ENCODE assay signal across 8 cellular contexts in the genomic region with DNA sequence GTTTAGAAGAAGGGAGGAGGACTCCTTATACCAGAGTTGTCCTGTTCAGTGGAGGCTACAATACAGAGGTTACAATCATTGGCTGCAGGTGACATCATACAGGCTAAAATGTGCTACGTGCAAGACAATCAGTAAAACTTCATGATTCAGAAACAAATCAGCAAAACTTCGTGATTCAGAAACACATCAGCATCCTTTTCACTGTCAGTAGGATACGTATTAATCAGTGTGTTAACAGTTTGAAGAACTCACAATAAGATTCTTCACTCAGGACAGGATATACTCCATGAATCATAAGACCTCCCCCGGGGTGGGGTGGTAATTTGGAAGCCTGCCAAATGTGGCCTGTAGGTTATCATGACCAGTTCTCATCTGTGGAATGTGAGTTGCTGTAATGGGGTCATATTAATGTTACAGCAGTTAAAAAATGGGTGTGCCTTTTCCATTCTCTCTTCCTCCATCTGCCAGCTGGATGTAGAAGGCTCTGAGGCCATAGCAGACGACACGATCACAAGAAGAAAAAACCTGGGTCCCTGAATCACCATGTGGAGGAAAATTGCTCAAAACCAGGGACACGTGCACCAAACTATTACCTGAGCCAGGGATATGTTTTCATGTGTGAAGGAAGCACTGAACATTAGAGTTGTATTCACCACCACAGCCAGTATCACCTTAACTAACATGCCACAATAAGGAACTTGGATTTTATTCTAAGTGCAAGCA.
DNase-seq lines count a peak whose midpoint lies in the region; TF ChIP-seq lines count a peak whose summit lies in the region.

No MANE protein-coding gene starts in this region.

- no peaks in the 10 kb centered on the region for H4K20me1 ChIP-seq in SK-N-SH (ENCODE audit: insufficient read depth)

- H3K27me3 ChIP-seq in SK-N-SH (ENCODE audit: insufficient read depth) (no peaks in the 10 kb centered on the region), tibial artery (no peaks in the 10 kb centered on the region)

- H2AFZ ChIP-seq in SK-N-SH (ENCODE audit: low read depth): peak overlapping the region; percentile 73; the same call in 1 of the 2 replicates

- H3K27ac ChIP-seq in SK-N-SH (ENCODE audit: low read depth in 2 of 2, low read length in 1 of 2): peak overlapping the region; percentile 36 to 98; a peak in 3 of 4 replicates
- H3K27ac ChIP-seq in tibial artery: no peak overlapping the region

- H3K4me3 ChIP-seq in SK-N-SH (ENCODE audit: low read depth in 2 of 2, low read length in 1 of 2) (no peak overlapping the region), foreskin fibroblast (ENCODE audit: low read depth in 1 of 2, low read length in 2 of 2) (no peak overlapping the region), tibial artery (no peak overlapping the region)

- H3K4me1 ChIP-seq in SK-N-SH (ENCODE audit: control insufficient read depth in 1 of 2, insufficient read depth in 2 of 2, low read depth in 1 of 2, low read length in 1 of 2): peaks cover 7 to 26% of the 10 kb centered on the region in 2 experiments; a peak in 2 of 4 replicates
- H3K4me1 ChIP-seq in tibial artery: no peaks in the 10 kb centered on the region

- H3K9ac ChIP-seq in SK-N-SH: peak overlapping the region; percentile 87

- no peaks in the 10 kb centered on the region for H3K9me2 ChIP-seq in SK-N-SH

- H3K79me2 ChIP-seq in SK-N-SH (ENCODE audit: insufficient read depth): no peaks in the 10 kb centered on the region

- H3K36me3 ChIP-seq in SK-N-SH (replicated peaks in 1 of 2; ENCODE audit: control insufficient read depth in 1 of 2, insufficient read depth in 2 of 2, low read length in 1 of 2): no peaks in the 10 kb centered on the region
- no peaks in the 10 kb centered on the region for H3K36me3 ChIP-seq in tibial artery

- intact Hi-C loops in tibial artery (cut with DNase I; ENCODE audit: low total_unique reads): no loop called here

- H3F3A ChIP-seq in SK-N-SH (replicated peaks; ENCODE audit: insufficient read depth): peaks cover 29% of the 10 kb centered on the region

- TF ChIP-seq EP300 in SK-N-SH (IDR thresholded peaks at IDR 0.05; ENCODE audit: borderline replicate concordance in 1 of 2, low read depth in 1 of 2, low read length in 1 of 2): peak; percentile 35 to 96; a peak in 3 of 4 replicates

- TF ChIP-seq CTCF in SK-N-SH (IDR thresholded peaks at IDR 0.05) (no peak), foreskin fibroblast (IDR thresholded peaks at IDR 0.05; ENCODE audit: low read depth, low read length) (no peak), tibial artery (IDR thresholded peaks at IDR 0.05) (no peak)

- H3K9me3 ChIP-seq in SK-N-SH (no peaks in the 10 kb centered on the region), tibial artery (peaks cover 0 to 4% (median 0%) of the 10 kb centered on the region in 3 donors)

- CTCF ChIA-PET in SK-N-SH (lab: Yijun Ruan, JAX): no interaction called here

- POLR2A ChIA-PET in SK-N-SH (lab: Yijun Ruan, JAX): no interaction called here

- peak; percentile 53 for DNase-seq in activated naive CD4-positive, alpha-beta T cell treated with Interleukin-2 at 50 U/mL for 16 hours
- DNase-seq in activated naive CD4-positive, alpha-beta T cell treated with anti-CD3 and anti-CD28 coated beads, Interleukin-2, amount 50 U/mL, for 16 hours: no peak
- DNase-seq in SK-N-SH (no peak), foreskin fibroblast (peak; percentile 99), NCI-H187 (lab: John Stamatoyannopoulos, UW) (no peak), tibial artery (no peak), KG1 (lab: John Stamatoyannopoulos, UW) (no peak)
- peak; percentile 33 to 83 for DNase-seq in stimulated activated CD8-positive, alpha-beta memory T cell treated with anti-CD3 and anti-CD28 coated beads, Interleukin-7, amount 100 ng/mL, for 48 hours (ENCODE audit: extremely low read depth in 1 of 2, low read depth in 1 of 2)

- H3K4me2 ChIP-seq in SK-N-SH: peak overlapping the region; percentile 58; the same call in 1 of the 2 replicates

- WGBS in SK-N-SH (ENCODE audit: low lambda C conversion rate): 24% methylated on average over 6 of the region's 7 CpGs

- no peak for TF ChIP-seq RAD21 in SK-N-SH (IDR thresholded peaks at IDR 0.05; ENCODE audit: low read length)

TF ChIP-seq in SK-N-SH, 30 proteins besides CTCF, POLR2A, EP300 and RAD21 (continues in another document):
- 0 out of 2 replicates have a peak, but pooled peaks have one; percentile 29 for TF ChIP-seq TAF1 (IDR thresholded peaks at IDR 0.05; ENCODE audit: borderline replicate concordance, low read depth, low read length)
- TF ChIP-seq FOXM1 (IDR thresholded peaks at IDR 0.05; ENCODE audit: low read depth): peak; percentile 88
- peak; percentile 23; the same call in 1 of the 2 replicates for TF ChIP-seq YY1 (IDR thresholded peaks at IDR 0.05; ENCODE audit: low read depth)
- TF ChIP-seq, protein P1, sequence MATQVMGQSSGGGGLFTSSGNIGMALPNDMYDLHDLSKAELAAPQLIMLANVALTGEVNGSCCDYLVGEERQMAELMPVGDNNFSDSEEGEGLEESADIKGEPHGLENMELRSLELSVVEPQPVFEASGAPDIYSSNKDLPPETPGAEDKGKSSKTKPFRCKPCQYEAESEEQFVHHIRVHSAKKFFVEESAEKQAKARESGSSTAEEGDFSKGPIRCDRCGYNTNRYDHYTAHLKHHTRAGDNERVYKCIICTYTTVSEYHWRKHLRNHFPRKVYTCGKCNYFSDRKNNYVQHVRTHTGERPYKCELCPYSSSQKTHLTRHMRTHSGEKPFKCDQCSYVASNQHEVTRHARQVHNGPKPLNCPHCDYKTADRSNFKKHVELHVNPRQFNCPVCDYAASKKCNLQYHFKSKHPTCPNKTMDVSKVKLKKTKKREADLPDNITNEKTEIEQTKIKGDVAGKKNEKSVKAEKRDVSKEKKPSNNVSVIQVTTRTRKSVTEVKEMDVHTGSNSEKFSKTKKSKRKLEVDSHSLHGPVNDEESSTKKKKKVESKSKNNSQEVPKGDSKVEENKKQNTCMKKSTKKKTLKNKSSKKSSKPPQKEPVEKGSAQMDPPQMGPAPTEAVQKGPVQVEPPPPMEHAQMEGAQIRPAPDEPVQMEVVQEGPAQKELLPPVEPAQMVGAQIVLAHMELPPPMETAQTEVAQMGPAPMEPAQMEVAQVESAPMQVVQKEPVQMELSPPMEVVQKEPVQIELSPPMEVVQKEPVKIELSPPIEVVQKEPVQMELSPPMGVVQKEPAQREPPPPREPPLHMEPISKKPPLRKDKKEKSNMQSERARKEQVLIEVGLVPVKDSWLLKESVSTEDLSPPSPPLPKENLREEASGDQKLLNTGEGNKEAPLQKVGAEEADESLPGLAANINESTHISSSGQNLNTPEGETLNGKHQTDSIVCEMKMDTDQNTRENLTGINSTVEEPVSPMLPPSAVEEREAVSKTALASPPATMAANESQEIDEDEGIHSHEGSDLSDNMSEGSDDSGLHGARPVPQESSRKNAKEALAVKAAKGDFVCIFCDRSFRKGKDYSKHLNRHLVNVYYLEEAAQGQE (IDR thresholded peaks at IDR 0.05; ENCODE audit: low read depth, low read length): no peak
- TF ChIP-seq, protein P2, sequence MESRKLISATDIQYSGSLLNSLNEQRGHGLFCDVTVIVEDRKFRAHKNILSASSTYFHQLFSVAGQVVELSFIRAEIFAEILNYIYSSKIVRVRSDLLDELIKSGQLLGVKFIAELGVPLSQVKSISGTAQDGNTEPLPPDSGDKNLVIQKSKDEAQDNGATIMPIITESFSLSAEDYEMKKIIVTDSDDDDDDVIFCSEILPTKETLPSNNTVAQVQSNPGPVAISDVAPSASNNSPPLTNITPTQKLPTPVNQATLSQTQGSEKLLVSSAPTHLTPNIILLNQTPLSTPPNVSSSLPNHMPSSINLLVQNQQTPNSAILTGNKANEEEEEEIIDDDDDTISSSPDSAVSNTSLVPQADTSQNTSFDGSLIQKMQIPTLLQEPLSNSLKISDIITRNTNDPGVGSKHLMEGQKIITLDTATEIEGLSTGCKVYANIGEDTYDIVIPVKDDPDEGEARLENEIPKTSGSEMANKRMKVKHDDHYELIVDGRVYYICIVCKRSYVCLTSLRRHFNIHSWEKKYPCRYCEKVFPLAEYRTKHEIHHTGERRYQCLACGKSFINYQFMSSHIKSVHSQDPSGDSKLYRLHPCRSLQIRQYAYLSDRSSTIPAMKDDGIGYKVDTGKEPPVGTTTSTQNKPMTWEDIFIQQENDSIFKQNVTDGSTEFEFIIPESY (IDR thresholded peaks at IDR 0.05; ENCODE audit: borderline replicate concordance, low read depth): peak; percentile 78
- TF ChIP-seq, protein P3, sequence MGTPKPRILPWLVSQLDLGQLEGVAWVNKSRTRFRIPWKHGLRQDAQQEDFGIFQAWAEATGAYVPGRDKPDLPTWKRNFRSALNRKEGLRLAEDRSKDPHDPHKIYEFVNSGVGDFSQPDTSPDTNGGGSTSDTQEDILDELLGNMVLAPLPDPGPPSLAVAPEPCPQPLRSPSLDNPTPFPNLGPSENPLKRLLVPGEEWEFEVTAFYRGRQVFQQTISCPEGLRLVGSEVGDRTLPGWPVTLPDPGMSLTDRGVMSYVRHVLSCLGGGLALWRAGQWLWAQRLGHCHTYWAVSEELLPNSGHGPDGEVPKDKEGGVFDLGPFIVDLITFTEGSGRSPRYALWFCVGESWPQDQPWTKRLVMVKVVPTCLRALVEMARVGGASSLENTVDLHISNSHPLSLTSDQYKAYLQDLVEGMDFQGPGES (IDR thresholded peaks at IDR 0.05; ENCODE audit: low read depth, low read length): no peak
- TF ChIP-seq RXRA (IDR thresholded peaks at IDR 0.05; ENCODE audit: borderline replicate concordance, low read depth): peak; percentile 98
- peak; percentile 88 for TF ChIP-seq TEAD4 (IDR thresholded peaks at IDR 0.05; ENCODE audit: borderline replicate concordance, insufficient read depth)
- TF ChIP-seq JUND (IDR thresholded peaks at IDR 0.05): peak; percentile 92
- TF ChIP-seq, protein P4, sequence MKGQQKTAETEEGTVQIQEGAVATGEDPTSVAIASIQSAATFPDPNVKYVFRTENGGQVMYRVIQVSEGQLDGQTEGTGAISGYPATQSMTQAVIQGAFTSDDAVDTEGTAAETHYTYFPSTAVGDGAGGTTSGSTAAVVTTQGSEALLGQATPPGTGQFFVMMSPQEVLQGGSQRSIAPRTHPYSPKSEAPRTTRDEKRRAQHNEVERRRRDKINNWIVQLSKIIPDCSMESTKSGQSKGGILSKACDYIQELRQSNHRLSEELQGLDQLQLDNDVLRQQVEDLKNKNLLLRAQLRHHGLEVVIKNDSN (IDR thresholded peaks at IDR 0.05; ENCODE audit: borderline replicate concordance, low read depth): 0 out of 2 replicates have a peak, but pooled peaks have one; percentile 5
- TF ChIP-seq NFIC (IDR thresholded peaks at IDR 0.05; ENCODE audit: borderline replicate concordance): peak; percentile 99

Comparison
In these comparisons a context has a peak if more than half of its experiments do, and no peak if none do; other contexts are left out.
1. DNase-seq: peak in activated naive CD4-positive, alpha-beta T cell treated with Interleukin-2 at 50 U/mL for 16 hours (single experiment), foreskin fibroblast (2 of 2) and stimulated activated CD8-positive, alpha-beta memory T cell treated with anti-CD3 and anti-CD28 coated beads, Interleukin-7, amount 100 ng/mL, for 48 hours (2 of 2); none in activated naive CD4-positive, alpha-beta T cell treated with anti-CD3 and anti-CD28 coated beads, Interleukin-2, amount 50 U/mL, for 16 hours (single experiment), SK-N-SH (single experiment), NCI-H187 (0 of 2), tibial artery (0 of 2) and KG1 (single experiment).
2. H3K27ac ChIP-seq: peak in SK-N-SH (2 of 2); none in tibial artery (0 of 2).